9 cellular contexts compared by ENCODE assay signal in the genomic region with DNA sequence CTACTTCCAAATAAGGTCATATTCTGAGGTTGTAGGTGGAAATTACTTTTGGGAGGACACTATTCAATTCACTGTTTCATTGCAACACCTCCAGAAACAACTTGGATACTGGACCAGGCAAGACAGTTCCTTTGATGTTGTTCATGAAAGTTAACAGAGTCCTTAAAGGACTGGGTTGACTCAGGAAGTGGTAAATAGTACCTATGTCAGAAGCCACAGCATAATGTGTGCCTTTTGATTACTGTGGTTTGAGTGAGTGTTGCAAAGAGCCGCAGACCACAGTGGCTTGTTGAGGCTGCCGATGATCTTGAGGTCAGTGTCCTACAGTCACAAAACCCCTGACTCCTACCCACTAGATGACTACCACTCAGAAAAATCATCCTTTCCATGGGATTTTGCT. TPM values are rescaled to one million over a fixed set of nuclear protein-coding genes. Genes with fewer than 3 reads are reported as not detected.
A peak's percentile ranks its signal among the peaks of the same experiment; 100 is the strongest.
DNase-seq lines count a peak whose midpoint lies in the region; ATAC-seq, FAIRE-seq and TF ChIP-seq lines count a peak whose summit lies in the region.
"Had no signal": no experiment of that assay in that cellular context is flagged by ENCODE, and none has a peak within 500 bp of the region (broad histone marks: within the 10 kb centered on the region; RNA-seq: fewer than 3 reads in every experiment).

No MANE protein-coding gene starts in this region.

- FAIRE-seq in H54 (lab: Jason Lieb, UNC), result no peak

- H3K27ac ChIP-seq in CD4-positive, alpha-beta memory T cell (ENCODE audit: low read depth, low read length), result no peak overlapping the region

- intact Hi-C loops in CD4-positive, alpha-beta memory T cell (cut with micrococcal nuclease), result no loop called here

- TF ChIP-seq POLR2A in H54 (IDR thresholded peaks at IDR 0.05; ENCODE audit: low read depth, low read length), result no peak

- H3K4me3 Mint-ChIP-seq in CD4-positive, alpha-beta memory T cell, result peak overlapping the region; percentile 17 to 77 (median 55)
- H3K4me3 Mint-ChIP-seq: brain had no signal

- peaks cover 31 to 38% of the 10 kb centered on the region in 2 donors for H3K27me3 Mint-ChIP-seq in CD4-positive, alpha-beta memory T cell

- peaks cover 17% of the 10 kb centered on the region for H3K4me1 ChIP-seq in CD4-positive, alpha-beta memory T cell (ENCODE audit: insufficient read depth, low read length)

- CTCF ChIA-PET in CD4-positive, alpha-beta memory T cell (lab: Charles Lee; ENCODE audit: partially characterized antibody), result no interaction called here

- peaks cover 12 to 28% (median 19%) of the 10 kb centered on the region in 4 donors for H3K4me1 Mint-ChIP-seq in CD4-positive, alpha-beta memory T cell
- H3K4me1 Mint-ChIP-seq: brain had no signal

- no peaks in the 10 kb centered on the region for H3K9me3 ChIP-seq in CD4-positive, alpha-beta memory T cell (ENCODE audit: control insufficient read depth in 1 of 2, low read length in 2 of 2)
- no peaks in the 10 kb centered on the region for H3K9me3 ChIP-seq in MG63

- peak overlapping the region in 3 of 7 donors; percentile 46 to 69 (median 64) for H3K27ac Mint-ChIP-seq in CD4-positive, alpha-beta memory T cell
- H3K27ac Mint-ChIP-seq: brain had no signal

- H3K4me3 ChIP-seq in CD4-positive, alpha-beta memory T cell (ENCODE audit: low read length in 2 of 2), result no peak overlapping the region
- no peak overlapping the region for H3K4me3 ChIP-seq in MG63

- peaks cover 19% of the 10 kb centered on the region for H3K27me3 ChIP-seq in CD4-positive, alpha-beta memory T cell (ENCODE audit: insufficient read depth, low read length)
- no peaks in the 10 kb centered on the region; the same call in 1 of the 2 replicates for H3K27me3 ChIP-seq in MG63

- POLR2A ChIA-PET in CD4-positive, alpha-beta memory T cell (lab: Charles Lee; ENCODE audit: partially characterized antibody), result no interaction called here

- DNase-seq in CD4-positive, alpha-beta memory T cell, result peak; percentile 72 to 81 (median 75)
- DNase-seq in HuH-7 (ENCODE audit: low spot score) (peak; percentile 39), H54 (ENCODE audit: insufficient read length, low spot score) (no peak), MG63 (no peak), AG08396 (ENCODE audit: low spot score) (no peak)
- peak; percentile 44 for DNase-seq in activated CD8-positive, alpha-beta memory T cell treated with anti-CD3 and anti-CD28 coated beads, Interleukin-2, amount 50 U/mL, for 24 hours (ENCODE audit: extremely low read depth)
- DNase-seq in stimulated activated CD4-positive, alpha-beta T cell treated with anti-CD3 and anti-CD28 coated beads, Interleukin-4, amount 100 ng/mL, for 48 hours (ENCODE audit: low read depth in 2 of 2), result peak; percentile 23 to 43

- H3K9me3 Mint-ChIP-seq in CD4-positive, alpha-beta memory T cell, result peaks cover 0 to 6% (median 0%) of the 10 kb centered on the region in 8 donors

- no peaks in the 10 kb centered on the region for H3K36me3 ChIP-seq in CD4-positive, alpha-beta memory T cell (ENCODE audit: insufficient read depth, low read length)
- H3K36me3 ChIP-seq in MG63, result no peaks in the 10 kb centered on the region

- H3K36me3 Mint-ChIP-seq in CD4-positive, alpha-beta memory T cell, result no peaks in the 10 kb centered on the region
- H3K36me3 Mint-ChIP-seq: brain had no signal

- peak; percentile 96 for ATAC-seq in GM21381 (IDR thresholded peaks at IDR 0.05; ENCODE audit: unreplicated experiment)

RNA-seq across cellular contexts. Expression of a gene that starts 10.9 kb away (rescaled TPM):
- total RNA-seq in CD4-positive, alpha-beta memory T cell, result not detected
- polyA plus RNA-seq in CD4-positive, alpha-beta memory T cell, result not detected
- total RNA-seq in MG63 (2014; rRNA removed; shearing (Covaris generic); ENCODE audit: low replicate concordance), result 0.03 TPM in 1 of 2 replicates, not detected in the other

Comparison
In these comparisons a context has a peak if more than half of its experiments do, and no peak if none do; other contexts are left out.
1. DNase-seq: peak in CD4-positive, alpha-beta memory T cell (5 of 5), HuH-7 (single experiment), activated CD8-positive, alpha-beta memory T cell treated with anti-CD3 and anti-CD28 coated beads, Interleukin-2, amount 50 U/mL, for 24 hours (single experiment) and stimulated activated CD4-positive, alpha-beta T cell treated with anti-CD3 and anti-CD28 coated beads, Interleukin-4, amount 100 ng/mL, for 48 hours (2 of 2); none in H54 (single experiment), MG63 (single experiment) and AG08396 (single experiment).